1 cellular context compared by ENCODE assay signal in the genomic region with DNA sequence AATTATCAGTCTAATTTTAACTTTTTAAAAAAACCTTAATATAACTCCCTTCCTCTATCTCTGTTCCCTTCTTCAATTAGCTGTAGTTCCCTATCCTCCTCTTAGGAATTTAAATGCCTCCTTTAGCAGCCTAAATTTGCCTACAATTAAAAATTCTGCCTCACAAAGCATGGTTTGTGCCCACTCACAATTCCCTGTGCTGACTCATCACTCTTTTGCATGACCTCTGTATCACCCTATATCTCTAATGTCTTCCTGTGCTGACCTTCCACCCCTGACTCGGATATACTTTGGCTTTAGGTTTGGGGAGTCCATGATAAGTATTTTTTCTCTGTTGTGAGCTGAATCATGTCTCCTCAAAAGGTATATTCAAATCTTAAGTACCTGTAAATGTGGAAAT.
TF ChIP-seq lines count a peak whose summit lies in the region.

No MANE protein-coding gene starts in this region.

TF ChIP-seq in K562, 482 proteins besides CTCF, POLR2A, EP300 and RAD21 (continued from another document):
- no peak for TF ChIP-seq TFE3 (CRISPR knock-in tag; IDR thresholded peaks at IDR 0.05)
- 0 out of 2 replicates have a peak, but pooled peaks have one; percentile 5 for TF ChIP-seq MAFF (IDR thresholded peaks at IDR 0.05; ENCODE audit: low read length)
- TF ChIP-seq ZC3H11A (IDR thresholded peaks at IDR 0.05; ENCODE audit: low read depth, low read length) = no peak
- TF ChIP-seq PURB (CRISPR knock-in tag; IDR thresholded peaks at IDR 0.05; ENCODE audit: low read depth) = no peak
- TF ChIP-seq, protein P1, sequence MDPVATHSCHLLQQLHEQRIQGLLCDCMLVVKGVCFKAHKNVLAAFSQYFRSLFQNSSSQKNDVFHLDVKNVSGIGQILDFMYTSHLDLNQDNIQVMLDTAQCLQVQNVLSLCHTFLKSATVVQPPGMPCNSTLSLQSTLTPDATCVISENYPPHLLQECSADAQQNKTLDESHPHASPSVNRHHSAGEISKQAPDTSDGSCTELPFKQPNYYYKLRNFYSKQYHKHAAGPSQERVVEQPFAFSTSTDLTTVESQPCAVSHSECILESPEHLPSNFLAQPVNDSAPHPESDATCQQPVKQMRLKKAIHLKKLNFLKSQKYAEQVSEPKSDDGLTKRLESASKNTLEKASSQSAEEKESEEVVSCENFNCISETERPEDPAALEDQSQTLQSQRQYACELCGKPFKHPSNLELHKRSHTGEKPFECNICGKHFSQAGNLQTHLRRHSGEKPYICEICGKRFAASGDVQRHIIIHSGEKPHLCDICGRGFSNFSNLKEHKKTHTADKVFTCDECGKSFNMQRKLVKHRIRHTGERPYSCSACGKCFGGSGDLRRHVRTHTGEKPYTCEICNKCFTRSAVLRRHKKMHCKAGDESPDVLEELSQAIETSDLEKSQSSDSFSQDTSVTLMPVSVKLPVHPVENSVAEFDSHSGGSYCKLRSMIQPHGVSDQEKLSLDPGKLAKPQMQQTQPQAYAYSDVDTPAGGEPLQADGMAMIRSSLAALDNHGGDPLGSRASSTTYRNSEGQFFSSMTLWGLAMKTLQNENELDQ (CRISPR knock-in tag; IDR thresholded peaks at IDR 0.05; ENCODE audit: borderline replicate concordance) = no peak
- TF ChIP-seq NFATC3 (IDR thresholded peaks at IDR 0.05) = no peak
- no peak for TF ChIP-seq NR2F6 (CRISPR knock-in tag; IDR thresholded peaks at IDR 0.05)
- TF ChIP-seq CHCHD3 (CRISPR knock-in tag; IDR thresholded peaks at IDR 0.05) = no peak
- peak; percentile 35 for TF ChIP-seq ZNF316 (IDR thresholded peaks at IDR 0.05)
- no peak for TF ChIP-seq ZNF384 (IDR thresholded peaks at IDR 0.05; ENCODE audit: low read depth, low read length)
TF ChIP-seq in K562: peak in this region for 3.
